In genomic region chr10:59303018-59303417, GRCh38 we compare ENCODE assay signal across 20 cellular contexts. TPM values are rescaled to one million over a fixed set of nuclear protein-coding genes. Genes with fewer than 3 reads are reported as not detected.
DNase-seq lines count a peak whose midpoint lies in the region; ATAC-seq and TF ChIP-seq lines count a peak whose summit lies in the region.
"Had no signal": no experiment of that assay in that cellular context is flagged by ENCODE, and none has a peak within 500 bp of the region (broad histone marks: within the 10 kb centered on the region; RNA-seq: fewer than 3 reads in every experiment).

No MANE protein-coding gene starts in this region.

- H3K9ac ChIP-seq in mammary epithelial cell (ENCODE audit: insufficient read depth, low read length): no peak overlapping the region

- peaks cover 6% of the 10 kb centered on the region for H3K4me1 Mint-ChIP-seq in MCF 10A (ENCODE audit: insufficient read depth, unreplicated experiment)
- H3K4me1 Mint-ChIP-seq: activated CD8-positive, alpha-beta memory T cell treated with anti-CD3 and anti-CD28 coated beads, Interleukin-2, amount 10 ng/mL, durations not matched to agents 7 days and 5 days; CD14-positive monocyte; stimulated activated memory B cell treated with anti-CD40 and anti-IgM and Interleukin-4, amounts not matched to agents 10 μg/mL and 1 μg/mL and 100 μg/mL, for 72 hours had no signal

- DNase-seq in mammary epithelial cell: no peak
- DNase-seq in MCF 10A (ENCODE audit: unreplicated experiment): no peak
- peak; percentile 54 for DNase-seq in NCI-H69 (lab: John Stamatoyannopoulos, UW)
- no peak for DNase-seq in epithelial cell of prostate (ENCODE audit: low read depth, low spot score)
- DNase-seq in DMS153 treated with DMSO at 0.1 percent for 48 hours (lab: John Stamatoyannopoulos, UW; ENCODE audit: unreplicated experiment): no peak
- no peak for DNase-seq in NOMO-1 treated with dmso at 0.1 percent for 144 hours (lab: John Stamatoyannopoulos, UW; ENCODE audit: unreplicated experiment)
- DNase-seq in NCI-H524 treated with DMSO at 0.1 percent for 48 hours (lab: John Stamatoyannopoulos, UW): no peak
- DNase-seq: activated CD4-positive, alpha-beta T cell treated with anti-CD3 and anti-CD28 coated beads for 4 hours; activated CD8-positive, alpha-beta memory T cell treated with anti-CD3 and anti-CD28 coated beads, Interleukin-2, amount 10 ng/mL, durations not matched to agents 7 days and 5 days; activated effector memory CD4-positive, alpha-beta T cell treated with Interleukin-2 at 50 U/mL for 16 hours; adrenal gland; cerebellar nuclear complex; gastrocnemius medialis; NCI-H226; thyroid gland had no signal

- H3K27ac Mint-ChIP-seq in MCF 10A (ENCODE audit: low read depth, unreplicated experiment): no peak overlapping the region
- H3K27ac Mint-ChIP-seq: activated CD8-positive, alpha-beta memory T cell treated with anti-CD3 and anti-CD28 coated beads, Interleukin-2, amount 10 ng/mL, durations not matched to agents 7 days and 5 days; CD14-positive monocyte; stimulated activated memory B cell treated with anti-CD40 and anti-IgM and Interleukin-4, amounts not matched to agents 10 μg/mL and 1 μg/mL and 100 μg/mL, for 72 hours had no signal

- H3K4me1 ChIP-seq in mammary epithelial cell (ENCODE audit: insufficient read depth, low read length): peaks cover 10% of the 10 kb centered on the region
- H3K4me1 ChIP-seq: thyroid gland had no signal

- no peaks in the 10 kb centered on the region for H4K20me1 ChIP-seq in mammary epithelial cell (ENCODE audit: insufficient read depth, low read length)

- no peaks in the 10 kb centered on the region for H3K79me2 ChIP-seq in mammary epithelial cell (ENCODE audit: insufficient read depth, low read length)

- dilution Hi-C loops in mammary epithelial cell (cut with HindIII; ENCODE audit: low sequenced_read_pairs): no loop called here

- H3K27me3 Mint-ChIP-seq in MCF 10A (ENCODE audit: insufficient read depth, unreplicated experiment): peaks cover 49% of the 10 kb centered on the region
- H3K27me3 Mint-ChIP-seq: activated CD8-positive, alpha-beta memory T cell treated with anti-CD3 and anti-CD28 coated beads, Interleukin-2, amount 10 ng/mL, durations not matched to agents 7 days and 5 days; stimulated activated memory B cell treated with anti-CD40 and anti-IgM and Interleukin-4, amounts not matched to agents 10 μg/mL and 1 μg/mL and 100 μg/mL, for 72 hours had no signal

- peak overlapping the region; percentile 19 for H3K4me2 ChIP-seq in mammary epithelial cell (ENCODE audit: insufficient read depth, low read depth, low read length)

- BruUV-seq in mammary epithelial cell (replicated peaks; lab: Mats Ljungman, UMichigan) (no TSS peak), MCF 10A (replicated peaks; lab: Mats Ljungman, UMichigan) (no TSS peak)

- no peaks in the 10 kb centered on the region for H3K9me3 ChIP-seq in mammary epithelial cell (replicated peaks; ENCODE audit: insufficient read depth, low read length)
- H3K9me3 ChIP-seq: adrenal gland, gastrocnemius medialis, thyroid gland had no signal

- no peak for ATAC-seq in HG03460 (IDR thresholded peaks at IDR 0.05; ENCODE audit: unreplicated experiment)
- ATAC-seq: activated CD8-positive, alpha-beta memory T cell treated with anti-CD3 and anti-CD28 coated beads, Interleukin-2, amount 10 ng/mL, durations not matched to agents 7 days and 5 days; gastrocnemius medialis; left lobe of liver; stimulated activated memory B cell treated with anti-CD40 and anti-IgM and Interleukin-4, amounts not matched to agents 10 μg/mL and 1 μg/mL and 100 μg/mL, for 72 hours had no signal

- POLR2A ChIA-PET in MCF 10A (lab: Yijun Ruan, JAX): no interaction called here

- H2AFZ ChIP-seq in mammary epithelial cell (ENCODE audit: low read depth, low read length): peak overlapping the region; percentile 79

- no peak for TF ChIP-seq CTCF in mammary epithelial cell (conservative IDR thresholded peaks at IDR 0.05 in 1 of 2, IDR thresholded peaks at IDR 0.05 in 1 of 2; ENCODE audit: extremely low read depth in 1 of 2, insufficient read depth in 1 of 2, low read depth in 1 of 2, low read length in 2 of 2)
- no peak for TF ChIP-seq CTCF in MCF 10A (IDR thresholded peaks at IDR 0.05; ENCODE audit: unreplicated experiment)

- peak overlapping the region; percentile 19 for H3K27ac ChIP-seq in mammary epithelial cell (ENCODE audit: insufficient read depth, low read depth, low read length)
- peak overlapping the region; percentile 24 for H3K27ac ChIP-seq in epithelial cell of prostate
- H3K27ac ChIP-seq: adrenal gland, RWPE1, thyroid gland had no signal

- in situ Hi-C loops in mammary epithelial cell (cut with MboI; ENCODE audit: low sequenced_read_pairs in 2 of 2): no loop called here

- CTCF ChIA-PET in mammary epithelial cell (lab: Charles Lee; ENCODE audit: low non-redundant PET): no interaction called here
- CTCF ChIA-PET in MCF 10A (lab: Yijun Ruan, JAX): interaction anchor here (0.6 to 1.2 kb wide), 3 partner anchors 16 to 1005 kb away, joined by 3 to 4 read pairs (median 3); no protein-coding TSS in a partner anchor

- no peaks in the 10 kb centered on the region for H3K27me3 ChIP-seq in mammary epithelial cell (ENCODE audit: insufficient read depth, low read length)
- H3K27me3 ChIP-seq: adrenal gland, gastrocnemius medialis, thyroid gland had no signal

- no peaks in the 10 kb centered on the region for H3K36me3 Mint-ChIP-seq in MCF 10A (ENCODE audit: insufficient read depth, unreplicated experiment)
- H3K36me3 Mint-ChIP-seq: activated CD8-positive, alpha-beta memory T cell treated with anti-CD3 and anti-CD28 coated beads, Interleukin-2, amount 10 ng/mL, durations not matched to agents 7 days and 5 days; CD14-positive monocyte; stimulated activated memory B cell treated with anti-CD40 and anti-IgM and Interleukin-4, amounts not matched to agents 10 μg/mL and 1 μg/mL and 100 μg/mL, for 72 hours had no signal

- H3K9me3 Mint-ChIP-seq in MCF 10A (ENCODE audit: unreplicated experiment): no peaks in the 10 kb centered on the region

- 0% methylated on average over 1 of the region's 1 CpG for WGBS in mammary epithelial cell (ENCODE audit: low coverage, missing lambda C conversion rate)

- H3K36me3 ChIP-seq in mammary epithelial cell (ENCODE audit: insufficient read depth, low read length): no peaks in the 10 kb centered on the region
- H3K36me3 ChIP-seq: adrenal gland, gastrocnemius medialis, thyroid gland had no signal

- no peak overlapping the region for H3K4me3 ChIP-seq in mammary epithelial cell (replicated peaks in 1 of 3; ENCODE audit: insufficient read depth in 1 of 3, low read depth in 2 of 3, low read length in 3 of 3)
- H3K4me3 ChIP-seq: adrenal gland, gastrocnemius medialis, thyroid gland had no signal

- intact Hi-C loops in mammary epithelial cell (cut with micrococcal nuclease): no loop called here
- intact Hi-C loops in MCF 10A (cut with micrococcal nuclease): no loop called here

- H3K4me3 Mint-ChIP-seq in MCF 10A (ENCODE audit: unreplicated experiment): no peak overlapping the region
- H3K4me3 Mint-ChIP-seq: activated CD8-positive, alpha-beta memory T cell treated with anti-CD3 and anti-CD28 coated beads, Interleukin-2, amount 10 ng/mL, durations not matched to agents 7 days and 5 days; CD14-positive monocyte; stimulated activated memory B cell treated with anti-CD40 and anti-IgM and Interleukin-4, amounts not matched to agents 10 μg/mL and 1 μg/mL and 100 μg/mL, for 72 hours had no signal

RNA-seq across cellular contexts. Expression of gene FAM13C, which starts 59.3 kb away (rescaled TPM):
- 1 to 10 TPM; 2.1 to 4.5 TPM for total RNA-seq in mammary epithelial cell
- 0.40 TPM for polyA plus RNA-seq in mammary epithelial cell
- polyA minus RNA-seq in mammary epithelial cell: not detected
- total RNA-seq in MCF 10A (2022): not detected in 2 replicates
- total RNA-seq: activated CD8-positive, alpha-beta memory T cell treated with anti-CD3 and anti-CD28 coated beads, Interleukin-2, amount 10 ng/mL, durations not matched to agents 7 days and 5 days had no signal
- polyA plus RNA-seq: CD14-positive monocyte had no signal
